17 cellular contexts compared by ENCODE assay signal in the genomic region with DNA sequence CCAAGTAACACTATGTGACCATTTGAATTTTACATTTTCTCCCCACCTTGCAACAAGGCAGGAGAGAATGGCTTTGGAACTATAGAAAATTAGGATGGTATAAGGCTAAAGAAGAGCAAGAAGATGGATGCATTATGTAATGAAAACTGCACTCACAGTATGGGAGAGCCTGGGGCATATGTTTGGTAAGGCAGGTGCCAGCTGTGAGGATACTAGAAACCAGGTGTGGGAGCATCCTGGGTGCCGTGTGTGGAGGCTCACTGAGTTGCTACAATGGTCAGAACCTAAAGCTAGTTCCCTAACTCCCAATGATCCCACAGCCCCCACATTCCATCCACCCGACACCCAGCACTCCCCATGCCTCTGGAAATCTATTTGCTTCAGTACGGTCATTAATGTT. TPM values are rescaled to one million over a fixed set of nuclear protein-coding genes. Genes with fewer than 3 reads are reported as not detected.
DNase-seq lines count a peak whose midpoint lies in the region; ATAC-seq lines count a peak whose summit lies in the region.
"Had no signal": no experiment of that assay in that cellular context is flagged by ENCODE, and none has a peak within 500 bp of the region (broad histone marks: within the 10 kb centered on the region; RNA-seq: fewer than 3 reads in every experiment).

No MANE protein-coding gene starts in this region.

- CTCF ChIA-PET in activated CD4-positive, alpha-beta T cell treated with anti-CD3 and anti-CD28 coated beads, Interleukin-2, amount 10 ng/mL, durations not matched to agents 7 days and 5 days (lab: Charles Lee): interaction anchor here (0.6 to 1.0 kb wide), 4 partner anchors 17 to 86 kb away, joined by 3 read pairs; no protein-coding TSS in a partner anchor
- CTCF ChIA-PET in activated CD8-positive, alpha-beta T cell treated with anti-CD3 and anti-CD28 coated beads, Interleukin-2, amount 10 ng/mL, durations not matched to agents 7 days and 5 days (lab: Charles Lee): interaction anchor here (0.8 to 9.0 kb wide), 6 partner anchors 14 to 155 kb away, joined by 3 to 131 read pairs (median 14); no protein-coding TSS in a partner anchor

- DNase-seq in activated CD4-positive, alpha-beta T cell treated with anti-CD3 and anti-CD28 coated beads, Interleukin-2, amount 10 ng/mL, durations not matched to agents 7 days and 5 days: no peak
- DNase-seq in activated CD4-positive, alpha-beta T cell treated with anti-CD3 and anti-CD28 coated beads for 48 hours: no peak
- DNase-seq in activated CD8-positive, alpha-beta T cell treated with anti-CD3 and anti-CD28 coated beads, Interleukin-2, amount 10 ng/mL, durations not matched to agents 7 days and 5 days: no peak
- DNase-seq in natural killer cell treated with Interleukin-12 subunit alpha and Interleukin-12 subunit beta and Interleukin-15 and Interleukin-18, amount 100 ng/mL, for 72 hours (ENCODE audit: low spot score): no peak
- no peak for DNase-seq in DMS79 (lab: John Stamatoyannopoulos, UW)
- DNase-seq: activated CD4-positive, alpha-beta T cell treated with anti-CD3 and anti-CD28 coated beads, Interleukin-2, amount 50 U/mL, for 48 hours; activated gamma-delta T cell; brain microvascular endothelial cell; dermis blood vessel endothelial cell; lower lobe of right lung; NCI-H345; nephron progenitor cell; NK-92 treated with Interleukin-12 subunit alpha and Interleukin-12 subunit beta, amount 100 ng/mL, for 24 hours had no signal

- peaks cover 3% of the 10 kb centered on the region for H3K27me3 Mint-ChIP-seq in activated CD4-positive, alpha-beta T cell treated with anti-CD3 and anti-CD28 coated beads, Interleukin-2, amount 10 ng/mL, durations not matched to agents 7 days and 5 days
- no peaks in the 10 kb centered on the region for H3K27me3 Mint-ChIP-seq in activated CD8-positive, alpha-beta T cell treated with anti-CD3 and anti-CD28 coated beads, Interleukin-2, amount 10 ng/mL, durations not matched to agents 7 days and 5 days (ENCODE audit: low read depth)
- H3K27me3 Mint-ChIP-seq in natural killer cell treated with Interleukin-12 subunit alpha and Interleukin-12 subunit beta and Interleukin-15 and Interleukin-18, amount 100 ng/mL, for 72 hours: no peaks in the 10 kb centered on the region

- H3K27ac Mint-ChIP-seq in activated CD4-positive, alpha-beta T cell treated with anti-CD3 and anti-CD28 coated beads, Interleukin-2, amount 10 ng/mL, durations not matched to agents 7 days and 5 days: peak overlapping the region; percentile 95
- peak overlapping the region; percentile 90 for H3K27ac Mint-ChIP-seq in activated CD8-positive, alpha-beta T cell treated with anti-CD3 and anti-CD28 coated beads, Interleukin-2, amount 10 ng/mL, durations not matched to agents 7 days and 5 days
- H3K27ac Mint-ChIP-seq in natural killer cell treated with Interleukin-12 subunit alpha and Interleukin-12 subunit beta and Interleukin-15 and Interleukin-18, amount 100 ng/mL, for 72 hours: peak overlapping the region in 1 of 2 donors; percentile 14
- H3K27ac Mint-ChIP-seq: nephron progenitor cell had no signal

- H3K36me3 ChIP-seq in KOPT-K1 (ENCODE audit: insufficient read depth, low read length): peaks cover 5% of the 10 kb centered on the region; the same call in 1 of the 2 replicates
- H3K36me3 ChIP-seq: lower lobe of right lung had no signal

- peak overlapping the region; percentile 59 for H3K4me3 Mint-ChIP-seq in activated CD4-positive, alpha-beta T cell treated with anti-CD3 and anti-CD28 coated beads, Interleukin-2, amount 10 ng/mL, durations not matched to agents 7 days and 5 days
- peak overlapping the region; percentile 57 for H3K4me3 Mint-ChIP-seq in activated CD8-positive, alpha-beta T cell treated with anti-CD3 and anti-CD28 coated beads, Interleukin-2, amount 10 ng/mL, durations not matched to agents 7 days and 5 days
- peak overlapping the region; percentile 57 for H3K4me3 Mint-ChIP-seq in natural killer cell treated with Interleukin-12 subunit alpha and Interleukin-12 subunit beta and Interleukin-15 and Interleukin-18, amount 100 ng/mL, for 72 hours
- H3K4me3 Mint-ChIP-seq: nephron progenitor cell had no signal

- no peaks in the 10 kb centered on the region for H3K9me3 ChIP-seq in KOPT-K1 (ENCODE audit: insufficient read depth, low read length, poor library complexity, severe bottlenecking)
- H3K9me3 ChIP-seq: A549, lower lobe of right lung had no signal

- no peak for ATAC-seq in activated CD8-positive, alpha-beta T cell treated with anti-CD3 and anti-CD28 coated beads, Interleukin-2, amount 10 ng/mL, durations not matched to agents 7 days and 5 days
- ATAC-seq in natural killer cell treated with Interleukin-12 subunit alpha and Interleukin-12 subunit beta and Interleukin-15 and Interleukin-18, amount 100 ng/mL, for 72 hours: no peak
- ATAC-seq in GM18870 (IDR thresholded peaks at IDR 0.05; ENCODE audit: unreplicated experiment) (no peak), GM18909 (IDR thresholded peaks at IDR 0.05; ENCODE audit: poor library complexity, unreplicated experiment) (no peak)

- H3K4me1 Mint-ChIP-seq in activated CD4-positive, alpha-beta T cell treated with anti-CD3 and anti-CD28 coated beads, Interleukin-2, amount 10 ng/mL, durations not matched to agents 7 days and 5 days: peaks cover 52% of the 10 kb centered on the region
- H3K4me1 Mint-ChIP-seq in activated CD8-positive, alpha-beta T cell treated with anti-CD3 and anti-CD28 coated beads, Interleukin-2, amount 10 ng/mL, durations not matched to agents 7 days and 5 days (ENCODE audit: low read depth): peaks cover 83% of the 10 kb centered on the region
- peaks cover 29 to 32% of the 10 kb centered on the region in 2 donors for H3K4me1 Mint-ChIP-seq in natural killer cell treated with Interleukin-12 subunit alpha and Interleukin-12 subunit beta and Interleukin-15 and Interleukin-18, amount 100 ng/mL, for 72 hours (ENCODE audit: low read depth in 2 of 2)

- POLR2A ChIA-PET in activated CD4-positive, alpha-beta T cell treated with anti-CD3 and anti-CD28 coated beads, Interleukin-2, amount 10 ng/mL, durations not matched to agents 7 days and 5 days (lab: Charles Lee): no interaction called here
- POLR2A ChIA-PET in activated CD8-positive, alpha-beta T cell treated with anti-CD3 and anti-CD28 coated beads, Interleukin-2, amount 10 ng/mL, durations not matched to agents 7 days and 5 days (lab: Charles Lee): interaction anchor here (0.9 to 4.4 kb wide), 9 partner anchors 11 to 58 kb away, joined by 3 to 26 read pairs (median 13); partner anchors contain the start of gene UBASH3B

- no peaks in the 10 kb centered on the region for H3K9me3 Mint-ChIP-seq in activated CD4-positive, alpha-beta T cell treated with anti-CD3 and anti-CD28 coated beads, Interleukin-2, amount 10 ng/mL, durations not matched to agents 7 days and 5 days
- no peaks in the 10 kb centered on the region for H3K9me3 Mint-ChIP-seq in activated CD8-positive, alpha-beta T cell treated with anti-CD3 and anti-CD28 coated beads, Interleukin-2, amount 10 ng/mL, durations not matched to agents 7 days and 5 days (ENCODE audit: insufficient read depth)
- no peaks in the 10 kb centered on the region for H3K9me3 Mint-ChIP-seq in natural killer cell treated with Interleukin-12 subunit alpha and Interleukin-12 subunit beta and Interleukin-15 and Interleukin-18, amount 100 ng/mL, for 72 hours
- H3K9me3 Mint-ChIP-seq: nephron progenitor cell had no signal

- peak overlapping the region; percentile 97 for H3K27ac ChIP-seq in KOPT-K1 (ENCODE audit: low read depth, low read length, poor library complexity, severe bottlenecking)
- H3K27ac ChIP-seq: brain microvascular endothelial cell had no signal

- peaks cover 7% of the 10 kb centered on the region for H3K36me3 Mint-ChIP-seq in activated CD4-positive, alpha-beta T cell treated with anti-CD3 and anti-CD28 coated beads, Interleukin-2, amount 10 ng/mL, durations not matched to agents 7 days and 5 days (ENCODE audit: low read depth)
- H3K36me3 Mint-ChIP-seq in activated CD8-positive, alpha-beta T cell treated with anti-CD3 and anti-CD28 coated beads, Interleukin-2, amount 10 ng/mL, durations not matched to agents 7 days and 5 days (ENCODE audit: low read depth): peaks cover 60% of the 10 kb centered on the region
- no peaks in the 10 kb centered on the region for H3K36me3 Mint-ChIP-seq in natural killer cell treated with Interleukin-12 subunit alpha and Interleukin-12 subunit beta and Interleukin-15 and Interleukin-18, amount 100 ng/mL, for 72 hours

RNA-seq across cellular contexts. Expression of gene UBASH3B, which starts 42.9 kb away (rescaled TPM):
- 10 to 100 TPM; 15.2 to 15.8 TPM for total RNA-seq in activated CD4-positive, alpha-beta T cell treated with anti-CD3 and anti-CD28 coated beads, Interleukin-2, amount 10 ng/mL, durations not matched to agents 7 days and 5 days
- total RNA-seq in activated CD8-positive, alpha-beta T cell treated with anti-CD3 and anti-CD28 coated beads, Interleukin-2, amount 10 ng/mL, durations not matched to agents 7 days and 5 days: 10 to 100 TPM; 66.6 to 75.0 TPM
- 1 to 10 TPM; 3.4 to 3.5 TPM for total RNA-seq in natural killer cell treated with Interleukin-12 subunit alpha and Interleukin-12 subunit beta and Interleukin-15 and Interleukin-18, amount 100 ng/mL, for 72 hours

Comparison
In these comparisons a context has a peak if more than half of its experiments do, and no peak if none do; other contexts are left out.
1. RNA of gene UBASH3B, which starts 42.9 kb away (total RNA-seq): 66.6 to 75.0 TPM in activated CD8-positive, alpha-beta T cell treated with anti-CD3 and anti-CD28 coated beads, Interleukin-2, amount 10 ng/mL, durations not matched to agents 7 days and 5 days; 15.2 to 15.8 TPM in activated CD4-positive, alpha-beta T cell treated with anti-CD3 and anti-CD28 coated beads, Interleukin-2, amount 10 ng/mL, durations not matched to agents 7 days and 5 days and 3.4 to 3.5 TPM in natural killer cell treated with Interleukin-12 subunit alpha and Interleukin-12 subunit beta and Interleukin-15 and Interleukin-18, amount 100 ng/mL, for 72 hours; every median in the first group is over 4 times any median in the second.
2. Peak in every context shown above with its lines, with median percentiles within 50 percentile points of each other: H3K4me3 Mint-ChIP-seq.